Comparison of ENCODE assay signal across 1 cellular context in genomic region chr4:185171373-185172071, GRCh38.
TF ChIP-seq lines count a peak whose summit lies in the region.

No MANE protein-coding gene starts in this region.

TF ChIP-seq in GM23338, 12 proteins besides CTCF, POLR2A, EP300 and RAD21 (continued from another document):
- TF ChIP-seq ZNF462 (CRISPR knock-in tag; IDR thresholded peaks at IDR 0.05) (no peak), EZH2phosphoT487 (IDR thresholded peaks at IDR 0.05; ENCODE audit: unreplicated experiment) (no peak)
